1 cellular context compared by ENCODE assay signal in genomic region chr4:113881256-113881655, GRCh38.
TF ChIP-seq lines count a peak whose summit lies in the region.

No MANE protein-coding gene starts in this region.

TF ChIP-seq in H1, 55 proteins besides CTCF, POLR2A, EP300 and RAD21 (continued from another document):
- TF ChIP-seq PHF8 (conservative IDR thresholded peaks at IDR 0.05; ENCODE audit: low read depth, low read length) (no peak), TCF12 (IDR thresholded peaks at IDR 0.05; ENCODE audit: low read depth, low read length) (no peak), TAF7 (optimal IDR thresholded peaks at IDR 0.05; ENCODE audit: borderline replicate concordance, low read depth, low read length) (no peak), SP4 (IDR thresholded peaks at IDR 0.05; ENCODE audit: low read length) (no peak), MAFK (IDR thresholded peaks at IDR 0.05; ENCODE audit: low read depth, low read length) (no peak), GABPA (IDR thresholded peaks at IDR 0.05; ENCODE audit: borderline replicate concordance, insufficient read depth, low read length) (no peak), SP2 (IDR thresholded peaks at IDR 0.05; ENCODE audit: low read length) (no peak), HDAC6 (IDR thresholded peaks at IDR 0.05; ENCODE audit: low read depth, low read length) (no peak), POU5F1 (IDR thresholded peaks at IDR 0.05; ENCODE audit: low read depth, low read length) (no peak), BCL11A (IDR thresholded peaks at IDR 0.05; ENCODE audit: low read depth in 2 of 2, low read length in 2 of 2) (no peak), HDAC2 (IDR thresholded peaks at IDR 0.05; ENCODE audit: borderline replicate concordance in 1 of 2, low read depth in 2 of 2, low read length in 2 of 2) (no peak)
TF ChIP-seq in H1: peak in this region for 0.
